Comparison of ENCODE assay signal across 21 cellular contexts in the genomic region with DNA sequence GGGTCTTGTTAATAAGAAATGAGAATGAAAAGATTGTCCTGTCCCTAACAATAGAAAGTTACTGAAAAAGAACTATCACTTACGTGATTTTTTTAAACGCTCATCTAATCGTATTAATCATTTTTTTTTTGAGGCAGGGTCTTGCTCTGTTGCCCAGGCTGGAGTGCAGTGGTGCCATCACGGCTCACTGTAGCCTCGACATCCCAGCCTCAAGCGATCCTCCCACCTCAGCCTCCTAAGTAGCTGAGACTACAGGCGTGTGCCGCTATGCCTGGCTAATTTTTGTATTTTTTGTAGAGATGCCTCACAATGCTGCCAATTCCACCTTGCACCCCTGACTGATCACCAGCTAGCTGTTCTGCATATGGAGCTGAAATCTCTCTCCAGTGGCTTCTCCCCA.
"Had no signal": no experiment of that assay in that cellular context is flagged by ENCODE, and none has a peak within 500 bp of the region (broad histone marks: within the 10 kb centered on the region; RNA-seq: fewer than 3 reads in every experiment).

No MANE protein-coding gene starts in this region.

- H3K27ac Mint-ChIP-seq: effector memory CD8-positive, alpha-beta T cell; memory B cell; natural killer cell; stimulated activated memory B cell treated with anti-CD40 and anti-IgM and Interleukin-4, amounts not matched to agents 10 μg/mL and 1 μg/mL and 100 μg/mL, for 72 hours; type B pancreatic cell had no signal

- H3K9me3 ChIP-seq: left lung, neutrophil, prostate gland, sigmoid colon, testis, tibial artery had no signal

- H3K79me2 ChIP-seq: parathyroid adenoma had no signal

- H3K36me3 ChIP-seq: neutrophil, prostate gland had no signal

- H2AFZ ChIP-seq: parathyroid adenoma had no signal

- H3K9ac ChIP-seq: parathyroid adenoma had no signal

- H3K9me3 Mint-ChIP-seq: effector memory CD8-positive, alpha-beta T cell; memory B cell; natural killer cell; stimulated activated memory B cell treated with anti-CD40 and anti-IgM and Interleukin-4, amounts not matched to agents 10 μg/mL and 1 μg/mL and 100 μg/mL, for 72 hours; type B pancreatic cell had no signal

- H3K27ac ChIP-seq: left lung, neutrophil, parathyroid adenoma, prostate gland, sigmoid colon, testis, tibial artery had no signal

- DNase-seq: cerebellar nuclear complex; cortex of kidney; effector memory CD8-positive, alpha-beta T cell; hypothalamus; left lung; natural killer cell; sigmoid colon; stimulated activated CD4-positive, alpha-beta T cell treated with anti-CD3 and anti-CD28 coated beads, Interleukin-2, amount 100 ng/mL, for 24 hours; stimulated activated CD4-positive, alpha-beta T cell treated with anti-CD3 and anti-CD28 coated beads, Interleukin-4, amount 100 ng/mL, for 24 hours; stimulated activated naive CD8-positive, alpha-beta T cell treated with anti-CD3 and anti-CD28 coated beads, Interleukin-15, Interleukin-2, amounts not matched to agents 100 U/mL and 50 U/mL, for 24 hours; substantia nigra; testis; tibial artery had no signal

- H3K4me1 ChIP-seq: parathyroid adenoma, prostate gland had no signal

- H3K4me3 ChIP-seq: left lung, lung, prostate gland, sigmoid colon, testis, tibial artery had no signal

- H3K36me3 Mint-ChIP-seq: memory B cell; natural killer cell; stimulated activated memory B cell treated with anti-CD40 and anti-IgM and Interleukin-4, amounts not matched to agents 10 μg/mL and 1 μg/mL and 100 μg/mL, for 72 hours; type B pancreatic cell had no signal

- H3K27me3 Mint-ChIP-seq: effector memory CD8-positive, alpha-beta T cell; type B pancreatic cell had no signal

- H3K4me3 Mint-ChIP-seq: effector memory CD8-positive, alpha-beta T cell; memory B cell; natural killer cell; stimulated activated memory B cell treated with anti-CD40 and anti-IgM and Interleukin-4, amounts not matched to agents 10 μg/mL and 1 μg/mL and 100 μg/mL, for 72 hours; type B pancreatic cell had no signal

- ATAC-seq: effector memory CD8-positive, alpha-beta T cell; left lung; natural killer cell; right cardiac atrium; stimulated activated memory B cell treated with anti-CD40 and anti-IgM and Interleukin-4, amounts not matched to agents 10 μg/mL and 1 μg/mL and 100 μg/mL, for 72 hours; stimulated activated naive CD8-positive, alpha-beta T cell treated with anti-CD3 and anti-CD28 coated beads, Interleukin-15, Interleukin-2, amounts not matched to agents 100 U/mL and 50 U/mL, for 24 hours had no signal

- H3K27me3 ChIP-seq: sigmoid colon, testis had no signal
